Comparison of ENCODE assay signal across 19 cellular contexts in the genomic region with DNA sequence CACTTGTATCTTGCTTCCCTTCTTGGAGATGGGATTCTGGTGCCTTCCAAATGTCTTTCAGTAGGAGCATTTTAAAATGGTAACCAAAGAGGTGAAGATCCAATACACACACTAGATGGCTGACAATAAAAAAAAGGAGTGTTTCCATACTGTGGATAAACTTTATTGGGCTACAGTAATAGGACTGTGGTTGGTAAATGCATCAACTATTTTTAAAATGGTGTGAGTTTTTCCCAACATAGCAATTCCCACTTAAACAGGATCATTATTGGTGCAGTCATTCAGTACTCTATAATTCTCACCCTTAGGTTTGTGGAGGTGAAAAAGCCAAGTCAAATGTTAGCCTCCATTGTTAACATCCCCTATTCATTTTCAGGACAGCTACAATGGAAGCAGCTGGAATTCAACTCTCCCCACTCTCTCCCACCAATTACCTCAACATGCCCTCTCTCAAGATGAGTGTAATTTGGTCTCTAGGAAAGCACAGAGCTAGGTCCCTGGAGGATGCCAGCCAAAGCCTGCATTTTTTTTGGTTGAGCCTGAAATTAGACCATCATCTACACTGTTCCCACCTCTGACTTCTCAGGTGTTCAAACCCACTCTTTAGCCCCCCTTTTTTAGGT.
DNase-seq lines count a peak whose midpoint lies in the region; ATAC-seq and TF ChIP-seq lines count a peak whose summit lies in the region.
"Had no signal": no experiment of that assay in that cellular context is flagged by ENCODE, and none has a peak within 500 bp of the region (broad histone marks: within the 10 kb centered on the region; RNA-seq: fewer than 3 reads in every experiment).

No MANE protein-coding gene starts in this region.

- H3K27me3 Mint-ChIP-seq in brain = no peaks in the 10 kb centered on the region

- H3K27ac ChIP-seq in substantia nigra (ENCODE audit: low read depth, low read length, poor library complexity, severe bottlenecking) (peak overlapping the region; percentile 9), upper lobe of right lung (no peak overlapping the region)
- H3K27ac ChIP-seq: body of pancreas, VCaP had no signal

- H3K9me3 ChIP-seq in MG63 = no peaks in the 10 kb centered on the region
- no peaks in the 10 kb centered on the region for H3K9me3 ChIP-seq in upper lobe of right lung
- H3K9me3 ChIP-seq: body of pancreas, uterus had no signal

- H3K9me3 Mint-ChIP-seq in brain = no peaks in the 10 kb centered on the region
- H3K9me3 Mint-ChIP-seq: CD8-positive, alpha-beta T cell had no signal

- no peaks in the 10 kb centered on the region for H3K36me3 ChIP-seq in MG63
- no peaks in the 10 kb centered on the region for H3K36me3 ChIP-seq in upper lobe of right lung
- H3K36me3 ChIP-seq: uterus had no signal

- TF ChIP-seq CTCF in brain (conservative IDR thresholded peaks at IDR 0.05) (no peak), upper lobe of right lung (IDR thresholded peaks at IDR 0.05) (no peak)

- H3K27me3 ChIP-seq in MG63 = no peaks in the 10 kb centered on the region
- H3K27me3 ChIP-seq in upper lobe of right lung = no peaks in the 10 kb centered on the region
- H3K27me3 ChIP-seq: body of pancreas, uterus had no signal

- H3K27ac Mint-ChIP-seq in brain = peak overlapping the region in 4 of 5 experiments; percentile 31 to 67 (median 61)
- H3K27ac Mint-ChIP-seq: CD8-positive, alpha-beta T cell had no signal

- H3K36me3 Mint-ChIP-seq in brain = no peaks in the 10 kb centered on the region
- H3K36me3 Mint-ChIP-seq: CD8-positive, alpha-beta T cell had no signal

- ATAC-seq in upper lobe of right lung = no peak
- ATAC-seq: body of pancreas; CD8-positive, alpha-beta T cell; sciatic nerve had no signal

- H3K4me1 Mint-ChIP-seq in brain = peaks cover 100% of the 10 kb centered on the region

- H3K4me3 ChIP-seq in MG63 (no peak overlapping the region), upper lobe of right lung (no peak overlapping the region)
- H3K4me3 ChIP-seq: body of pancreas, lung, uterus had no signal

- DNase-seq in NCI-H524 (lab: John Stamatoyannopoulos, UW) (peak; percentile 57 to 74), NCI-H524 treated with DMSO at 0.1 percent for 48 hours (lab: John Stamatoyannopoulos, UW) (no peak), NCI-H2081 treated with DMSO at 0.1 percent for 48 hours (lab: John Stamatoyannopoulos, UW) (peak; percentile 16), substantia nigra (lab: John Stamatoyannopoulos, UW) (no peak), MG63 (no peak), upper lobe of right lung (no peak), head of caudate nucleus (no peak)
- DNase-seq: 8988T; activated naive CD4-positive, alpha-beta T cell treated with Interleukin-2 at 50 U/mL for 16 hours; body of pancreas; CD8-positive, alpha-beta T cell; NCI-H1694 treated with DMSO at 0.1 percent for 48 hours; OCI-M1; stimulated activated CD4-positive, alpha-beta T cell treated with anti-CD3 and anti-CD28 coated beads, Interleukin-4, amount 100 ng/mL, for 1 hour; uterus had no signal

- peaks cover 9% of the 10 kb centered on the region for H3K4me1 ChIP-seq in upper lobe of right lung
- H3K4me1 ChIP-seq: body of pancreas had no signal

- intact Hi-C loops in upper lobe of right lung (cut with DNase I) (no loop called here), head of caudate nucleus (cut with DNase I) (no loop called here)

- H3K4me3 Mint-ChIP-seq in brain = peak overlapping the region; percentile 50 to 76 (median 60)
- H3K4me3 Mint-ChIP-seq: CD8-positive, alpha-beta T cell had no signal

Comparison
In these comparisons a context has a peak if more than half of its experiments do, and no peak if none do; other contexts are left out.
1. DNase-seq: peak in NCI-H524 (2 of 2) and NCI-H2081 treated with DMSO at 0.1 percent for 48 hours (single experiment); none in NCI-H524 treated with DMSO at 0.1 percent for 48 hours (single experiment), substantia nigra (0 of 49), MG63 (single experiment), upper lobe of right lung (single experiment) and head of caudate nucleus (0 of 42).